ENCODE assay signal across 9 cellular contexts in genomic region chr18:80105369-80106167, GRCh38.
A peak's percentile ranks its signal among the peaks of the same experiment; 100 is the strongest.
DNase-seq lines count a peak whose midpoint lies in the region; ATAC-seq lines count a peak whose summit lies in the region.
"Had no signal": no experiment of that assay in that cellular context is flagged by ENCODE, and none has a peak within 500 bp of the region (broad histone marks: within the 10 kb centered on the region; RNA-seq: fewer than 3 reads in every experiment).

No MANE protein-coding gene starts in this region.

- DNase-seq in stimulated activated CD4-positive, alpha-beta T cell treated with anti-CD3 and anti-CD28 coated beads, Interleukin-4, amount 100 ng/mL, for 24 hours, result peak; percentile 16
- no peak for DNase-seq in stimulated activated CD4-positive, alpha-beta T cell treated with anti-CD3 and anti-CD28 coated beads, Interleukin-12 subunit alpha, Interleukin-12 subunit beta, amount 100 ng/mL, for 4 hours
- DNase-seq in RPMI8226 (peak; percentile 51), NCI-H146 treated with DMSO at 0.1 percent for 48 hours (lab: John Stamatoyannopoulos, UW; ENCODE audit: unreplicated experiment) (no peak), SKM-1 (lab: John Stamatoyannopoulos, UW; ENCODE audit: unreplicated experiment) (no peak), DMS 273 treated with DMSO at 0.1 percent for 48 hours (lab: John Stamatoyannopoulos, UW) (no peak), activated gamma-delta T cell treated with Interleukin-2 at 50 U/mL for 16 hours (no peak)

- peak; percentile 49 for ATAC-seq in HG02870 (IDR thresholded peaks at IDR 0.05; ENCODE audit: unreplicated experiment)
- ATAC-seq: HCT116 had no signal

Comparison
In these comparisons a context has a peak if more than half of its experiments do, and no peak if none do; other contexts are left out.
1. DNase-seq: peak in stimulated activated CD4-positive, alpha-beta T cell treated with anti-CD3 and anti-CD28 coated beads, Interleukin-4, amount 100 ng/mL, for 24 hours (single experiment) and RPMI8226 (single experiment); none in stimulated activated CD4-positive, alpha-beta T cell treated with anti-CD3 and anti-CD28 coated beads, Interleukin-12 subunit alpha, Interleukin-12 subunit beta, amount 100 ng/mL, for 4 hours (single experiment), NCI-H146 treated with DMSO at 0.1 percent for 48 hours (single experiment), SKM-1 (single experiment), DMS 273 treated with DMSO at 0.1 percent for 48 hours (single experiment) and activated gamma-delta T cell treated with Interleukin-2 at 50 U/mL for 16 hours (single experiment).